16 cellular contexts compared by ENCODE assay signal in the genomic region with DNA sequence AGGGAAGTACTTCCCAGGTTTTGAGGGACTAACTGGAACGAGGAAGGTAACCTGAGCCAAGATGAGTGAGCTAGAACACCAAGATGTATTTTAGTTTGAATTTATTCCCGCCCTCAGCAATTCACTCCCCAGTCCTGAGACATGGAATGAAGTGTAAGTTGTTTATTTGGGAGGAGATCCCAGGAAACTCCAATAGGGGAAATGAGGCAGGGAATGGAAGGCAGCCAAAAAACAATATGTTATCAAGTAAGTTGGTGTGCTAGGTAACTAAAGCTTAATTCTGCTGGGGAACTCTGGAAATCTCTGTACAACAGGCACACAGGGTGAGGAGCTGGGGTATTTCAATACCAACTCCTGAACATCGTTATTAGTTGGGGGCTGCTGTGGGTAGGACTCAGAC.
A peak's percentile ranks its signal among the peaks of the same experiment; 100 is the strongest.
DNase-seq lines count a peak whose midpoint lies in the region; ATAC-seq and TF ChIP-seq lines count a peak whose summit lies in the region.
"Had no signal": no experiment of that assay in that cellular context is flagged by ENCODE, and none has a peak within 500 bp of the region (broad histone marks: within the 10 kb centered on the region; RNA-seq: fewer than 3 reads in every experiment).

No MANE protein-coding gene starts in this region.

- H3K4me3 ChIP-seq in astrocyte of the spinal cord (ENCODE audit: low read depth, low read length) (no peak overlapping the region), esophagus muscularis mucosa (no peak overlapping the region), stomach (no peak overlapping the region), left ventricle myocardium inferior (no peak overlapping the region)
- H3K4me3 ChIP-seq: BLaER1 treated with 17β-estradiol and CSF1 and Interleukin-3, amounts not matched to agents 10 nM and 100 nM; GM12878; GM23248; HAP-1 had no signal

- intact Hi-C loops in esophagus muscularis mucosa (cut with DNase I) = no loop called here
- intact Hi-C loops in stomach (cut with DNase I; ENCODE audit: low total_unique reads) = no loop called here
- intact Hi-C loops in left ventricle myocardium inferior (cut with micrococcal nuclease) = no loop called here

- in situ Hi-C loops in astrocyte of the spinal cord (cut with HindIII; ENCODE audit: low sequenced_read_pairs) = no loop called here

- H3K27ac ChIP-seq in esophagus muscularis mucosa (replicated peaks in 1 of 4) (peak overlapping the region in 3 of 4 donors; percentile 16 to 37 (median 21)), caudate nucleus (ENCODE audit: low read depth, low read length) (no peak overlapping the region), stomach (no peak overlapping the region), left ventricle myocardium inferior (replicated peaks) (no peak overlapping the region)
- H3K27ac ChIP-seq: 22Rv1; BLaER1 treated with 17β-estradiol and CSF1 and Interleukin-3, amounts not matched to agents 10 nM and 100 nM; GM23248 had no signal

- H3K4me3 Mint-ChIP-seq in stimulated activated naive CD8-positive, alpha-beta T cell treated with anti-CD3 and anti-CD28 coated beads, Interleukin-15, amount 100 ng/mL, for 72 hours = no peak overlapping the region
- no peak overlapping the region for H3K4me3 Mint-ChIP-seq in stimulated activated effector memory CD8-positive, alpha-beta T cell treated with anti-CD3 and anti-CD28 coated beads, Interleukin-12 subunit alpha, Interleukin-12 subunit beta, amount 100 ng/mL, for 72 hours
- H3K4me3 Mint-ChIP-seq: CD8-positive, alpha-beta T cell had no signal

- H3K27me3 Mint-ChIP-seq in stimulated activated naive CD8-positive, alpha-beta T cell treated with anti-CD3 and anti-CD28 coated beads, Interleukin-15, amount 100 ng/mL, for 72 hours = no peaks in the 10 kb centered on the region

- H3K36me3 Mint-ChIP-seq in stimulated activated effector memory CD8-positive, alpha-beta T cell treated with anti-CD3 and anti-CD28 coated beads, Interleukin-12 subunit alpha, Interleukin-12 subunit beta, amount 100 ng/mL, for 72 hours = no peaks in the 10 kb centered on the region
- H3K36me3 Mint-ChIP-seq: CD8-positive, alpha-beta T cell had no signal

- TF ChIP-seq EP300 in esophagus muscularis mucosa (IDR thresholded peaks at IDR 0.05) (no peak), stomach (IDR thresholded peaks at IDR 0.05) (no peak)

- H3K27ac Mint-ChIP-seq in stimulated activated naive CD8-positive, alpha-beta T cell treated with anti-CD3 and anti-CD28 coated beads, Interleukin-15, amount 100 ng/mL, for 72 hours = no peak overlapping the region
- no peak overlapping the region for H3K27ac Mint-ChIP-seq in stimulated activated effector memory CD8-positive, alpha-beta T cell treated with anti-CD3 and anti-CD28 coated beads, Interleukin-12 subunit alpha, Interleukin-12 subunit beta, amount 100 ng/mL, for 72 hours
- H3K27ac Mint-ChIP-seq: CD8-positive, alpha-beta T cell had no signal

- no peaks in the 10 kb centered on the region for H3K9me3 ChIP-seq in esophagus muscularis mucosa
- no peaks in the 10 kb centered on the region for H3K9me3 ChIP-seq in stomach
- no peaks in the 10 kb centered on the region for H3K9me3 ChIP-seq in left ventricle myocardium inferior (replicated peaks)
- H3K9me3 ChIP-seq: HAP-1 had no signal

- no peaks in the 10 kb centered on the region for H3K36me3 ChIP-seq in esophagus muscularis mucosa
- H3K36me3 ChIP-seq in stomach = no peaks in the 10 kb centered on the region
- no peaks in the 10 kb centered on the region for H3K36me3 ChIP-seq in left ventricle myocardium inferior
- H3K36me3 ChIP-seq: BLaER1 treated with 17β-estradiol and CSF1 and Interleukin-3, amounts not matched to agents 10 nM and 100 nM; HAP-1 had no signal

- ATAC-seq in stimulated activated naive CD8-positive, alpha-beta T cell treated with anti-CD3 and anti-CD28 coated beads, Interleukin-15, amount 100 ng/mL, for 72 hours = peak; percentile 9
- ATAC-seq in stimulated activated naive CD8-positive, alpha-beta T cell treated with anti-CD3 and anti-CD28 coated beads, Interleukin-15, Interleukin-2, amounts not matched to agents 100 U/mL and 50 U/mL, for 24 hours = no peak
- ATAC-seq in stimulated activated effector memory CD8-positive, alpha-beta T cell treated with anti-CD3 and anti-CD28 coated beads, Interleukin-12 subunit alpha, Interleukin-12 subunit beta, amount 100 ng/mL, for 72 hours = peak; percentile 31
- ATAC-seq: CD8-positive, alpha-beta T cell; GM12878 had no signal

- H3K27me3 ChIP-seq in esophagus muscularis mucosa (no peaks in the 10 kb centered on the region), stomach (no peaks in the 10 kb centered on the region), left ventricle myocardium inferior (ENCODE audit: low read depth) (no peaks in the 10 kb centered on the region)
- H3K27me3 ChIP-seq: BLaER1 treated with 17β-estradiol and CSF1 and Interleukin-3, amounts not matched to agents 10 nM and 100 nM had no signal

- H3K4me1 Mint-ChIP-seq in stimulated activated naive CD8-positive, alpha-beta T cell treated with anti-CD3 and anti-CD28 coated beads, Interleukin-15, amount 100 ng/mL, for 72 hours = no peaks in the 10 kb centered on the region
- H3K4me1 Mint-ChIP-seq in stimulated activated effector memory CD8-positive, alpha-beta T cell treated with anti-CD3 and anti-CD28 coated beads, Interleukin-12 subunit alpha, Interleukin-12 subunit beta, amount 100 ng/mL, for 72 hours = peaks cover 16% of the 10 kb centered on the region

- peaks cover 4 to 85% (median 60%) of the 10 kb centered on the region in 4 donors for H3K4me1 ChIP-seq in esophagus muscularis mucosa
- peaks cover 0 to 21% (median 3%) of the 10 kb centered on the region in 4 donors for H3K4me1 ChIP-seq in stomach
- peaks cover 4% of the 10 kb centered on the region for H3K4me1 ChIP-seq in left ventricle myocardium inferior

- TF ChIP-seq POLR2A in esophagus muscularis mucosa (IDR thresholded peaks at IDR 0.05; ENCODE audit: low read depth) (no peak), stomach (IDR thresholded peaks at IDR 0.05) (no peak)

- WGBS in esophagus muscularis mucosa = 73% methylated on average over 3 of the region's 3 CpGs
- 33 to 54% (median 39%) methylated on average over 3 of the region's 3 CpGs for WGBS in stomach, 5 donors

- TF ChIP-seq CTCF in astrocyte of the spinal cord (IDR thresholded peaks at IDR 0.05; ENCODE audit: low read depth, low read length) = no peak
- no peak for TF ChIP-seq CTCF in esophagus muscularis mucosa (IDR thresholded peaks at IDR 0.05)
- no peak for TF ChIP-seq CTCF in stomach (IDR thresholded peaks at IDR 0.05)
- TF ChIP-seq CTCF in left ventricle myocardium inferior (IDR thresholded peaks at IDR 0.05; ENCODE audit: borderline replicate concordance) = no peak

- no peaks in the 10 kb centered on the region for H3K9me3 Mint-ChIP-seq in stimulated activated naive CD8-positive, alpha-beta T cell treated with anti-CD3 and anti-CD28 coated beads, Interleukin-15, amount 100 ng/mL, for 72 hours
- H3K9me3 Mint-ChIP-seq in stimulated activated effector memory CD8-positive, alpha-beta T cell treated with anti-CD3 and anti-CD28 coated beads, Interleukin-12 subunit alpha, Interleukin-12 subunit beta, amount 100 ng/mL, for 72 hours = no peaks in the 10 kb centered on the region
- H3K9me3 Mint-ChIP-seq: CD8-positive, alpha-beta T cell had no signal

- DNase-seq in stimulated activated naive CD8-positive, alpha-beta T cell treated with anti-CD3 and anti-CD28 coated beads, Interleukin-15, amount 100 ng/mL, for 72 hours = no peak
- no peak for DNase-seq in stimulated activated naive CD8-positive, alpha-beta T cell treated with anti-CD3 and anti-CD28 coated beads, Interleukin-15, Interleukin-2, amounts not matched to agents 100 U/mL and 50 U/mL, for 24 hours
- DNase-seq in astrocyte of the spinal cord (ENCODE audit: low read depth, low spot score) (peak; percentile 40), esophagus muscularis mucosa (ENCODE audit: extremely low spot score) (no peak), caudate nucleus (lab: John Stamatoyannopoulos, UW) (no peak), stomach (no peak), left ventricle myocardium inferior (no peak)
- DNase-seq in stimulated activated effector memory CD8-positive, alpha-beta T cell treated with anti-CD3 and anti-CD28 coated beads, Interleukin-12 subunit alpha, Interleukin-12 subunit beta, amount 100 ng/mL, for 72 hours (ENCODE audit: low spot score in 2 of 2) = no peak
- DNase-seq: Calu3; CD8-positive, alpha-beta T cell; DMS79 treated with DMSO at 0.1 percent for 48 hours; GM23248 had no signal

Comparison
In these comparisons a context has a peak if more than half of its experiments do, and no peak if none do; other contexts are left out.
1. H3K27ac ChIP-seq: peak in esophagus muscularis mucosa (3 of 4); none in caudate nucleus (single experiment), stomach (0 of 5) and left ventricle myocardium inferior (single experiment).